ENCODE assay signal across 12 cellular contexts in genomic region chr16:81604960-81605383, GRCh38.
DNase-seq lines count a peak whose midpoint lies in the region; ATAC-seq and TF ChIP-seq lines count a peak whose summit lies in the region.
"Had no signal": no experiment of that assay in that cellular context is flagged by ENCODE, and none has a peak within 500 bp of the region (broad histone marks: within the 10 kb centered on the region; RNA-seq: fewer than 3 reads in every experiment).

No MANE protein-coding gene starts in this region.

- peaks cover 29% of the 10 kb centered on the region for H3F3A ChIP-seq in smooth muscle cell (ENCODE audit: low read depth)

- TF ChIP-seq EP300 in gastroesophageal sphincter (IDR thresholded peaks at IDR 0.05), result no peak

- no peak for TF ChIP-seq CTCF in HEK293 (tag by site-specific recombination; IDR thresholded peaks at IDR 0.05)
- no peak for TF ChIP-seq CTCF in WTC11 (IDR thresholded peaks at IDR 0.05)
- TF ChIP-seq CTCF in fibroblast of villous mesenchyme (IDR thresholded peaks at IDR 0.05; ENCODE audit: insufficient read depth, low read depth, low read length), result no peak
- no peak for TF ChIP-seq CTCF in smooth muscle cell (IDR thresholded peaks at IDR 0.05; ENCODE audit: borderline replicate concordance, insufficient read depth, poor library complexity, severe bottlenecking)
- TF ChIP-seq CTCF in gastroesophageal sphincter (IDR thresholded peaks at IDR 0.05), result no peak

- H3K4me3 Mint-ChIP-seq in WTC11, result no peak overlapping the region
- H3K4me3 Mint-ChIP-seq: activated naive CD8-positive, alpha-beta T cell had no signal

- peak overlapping the region; percentile 48; the same call in 1 of the 2 replicates for H3K27ac Mint-ChIP-seq in WTC11
- H3K27ac Mint-ChIP-seq: activated naive CD8-positive, alpha-beta T cell had no signal

- no peak for ATAC-seq in WTC11
- no peak for ATAC-seq in gastroesophageal sphincter
- ATAC-seq in left ventricle myocardium superior, result no peak

- H3K4me2 ChIP-seq in smooth muscle cell, result no peak overlapping the region

- H3K27me3 ChIP-seq in smooth muscle cell (ENCODE audit: low read depth) (no peaks in the 10 kb centered on the region), gastroesophageal sphincter (no peaks in the 10 kb centered on the region)

- no peaks in the 10 kb centered on the region for H3K4me1 ChIP-seq in HEK293 (ENCODE audit: control insufficient read depth, insufficient read depth, low read length)
- H3K4me1 ChIP-seq in smooth muscle cell (ENCODE audit: low read depth), result peaks cover 18% of the 10 kb centered on the region
- H3K4me1 ChIP-seq in gastroesophageal sphincter, result peaks cover 0 to 45% (median 25%) of the 10 kb centered on the region in 3 donors

- no peaks in the 10 kb centered on the region for H3K9me3 Mint-ChIP-seq in WTC11

- peaks cover 8% of the 10 kb centered on the region; the same call in 1 of the 2 replicates for H3K4me1 Mint-ChIP-seq in WTC11

- intact Hi-C loops in left ventricle myocardium superior (cut with micrococcal nuclease), result no loop called here

- WGBS in smooth muscle cell (ENCODE audit: low lambda C conversion rate), result 58% methylated on average over 8 of the region's 8 CpGs
- 75 to 80% methylated on average over 4 to 6 of the region's 8 CpGs for WGBS in gastroesophageal sphincter (ENCODE audit: low coverage in 1 of 2), 2 donors

- H2AFZ ChIP-seq in smooth muscle cell (ENCODE audit: low read depth), result no peak overlapping the region

- H3K27me3 Mint-ChIP-seq in WTC11 (ENCODE audit: low read depth), result no peaks in the 10 kb centered on the region
- H3K27me3 Mint-ChIP-seq: activated naive CD8-positive, alpha-beta T cell had no signal

- TF ChIP-seq POLR2A in gastroesophageal sphincter (IDR thresholded peaks at IDR 0.05), result no peak

- H3K27ac ChIP-seq in HEK293 (ENCODE audit: extremely low read depth, low read depth, low read length) (no peak overlapping the region), smooth muscle cell (ENCODE audit: low read depth) (peak overlapping the region; percentile 94), gastroesophageal sphincter (no peak overlapping the region)

- POLR2A ChIA-PET in HEK293 (lab: Yijun Ruan, JAX), result no interaction called here
- POLR2A ChIA-PET in WTC11 (lab: Charles Lee), result interaction anchor here (0.7 kb wide), 1 partner anchor 201 kb away, joined by 7 read pairs; no protein-coding TSS in a partner anchor

- peaks cover 16% of the 10 kb centered on the region for H3K36me3 Mint-ChIP-seq in WTC11

- H3K9me3 ChIP-seq in HEK293 (ENCODE audit: control insufficient read depth, insufficient read depth, low read depth, low read length) (no peaks in the 10 kb centered on the region), smooth muscle cell (replicated peaks; ENCODE audit: low read depth) (no peaks in the 10 kb centered on the region), gastroesophageal sphincter (no peaks in the 10 kb centered on the region)

- H3K36me3 ChIP-seq in HEK293 (ENCODE audit: control insufficient read depth in 2 of 2, insufficient read depth in 1 of 2, low read length in 2 of 2) (peaks cover 0 to 12% of the 10 kb centered on the region in 2 experiments; a peak in 1 of 3 replicates), smooth muscle cell (ENCODE audit: low read depth) (no peaks in the 10 kb centered on the region), gastroesophageal sphincter (peaks cover 0 to 17% of the 10 kb centered on the region in 2 donors)

- DNase-seq in WTC11 (ENCODE audit: low spot score) (no peak), fibroblast of villous mesenchyme (ENCODE audit: low read depth) (peak; percentile 28), smooth muscle cell (lab: John Stamatoyannopoulos, UW; ENCODE audit: unreplicated experiment) (no peak), left ventricle myocardium superior (no peak), NCI-H345 (lab: John Stamatoyannopoulos, UW) (no peak)
- DNase-seq: DMS79; effector memory CD4-positive, alpha-beta T cell; NCI-H1105 treated with DMSO at 0.1 percent for 48 hours; stimulated activated CD4-positive, alpha-beta T cell treated with anti-CD3 and anti-CD28 coated beads, Interleukin-15, amount 100 ng/mL, for 24 hours had no signal

- peak overlapping the region; percentile 24 for H3K9ac ChIP-seq in smooth muscle cell (ENCODE audit: low read depth)

- peaks cover 39% of the 10 kb centered on the region for H3K79me2 ChIP-seq in smooth muscle cell (ENCODE audit: low read depth)

- peaks cover 73% of the 10 kb centered on the region for H4K20me1 ChIP-seq in smooth muscle cell (ENCODE audit: low read depth)

- CTCF ChIA-PET in HEK293 (lab: Yijun Ruan, JAX) (no interaction called here), WTC11 (lab: Charles Lee) (no interaction called here)

- H3K4me3 ChIP-seq in HEK293 (ENCODE audit: low read depth, low read length) (no peak overlapping the region), fibroblast of villous mesenchyme (ENCODE audit: low read depth, low read length) (no peak overlapping the region), smooth muscle cell (no peak overlapping the region), gastroesophageal sphincter (no peak overlapping the region)

TF ChIP-seq in HEK293, 187 proteins besides CTCF, POLR2A, EP300 and RAD21:
- TF ChIP-seq ZFP41 (tag by site-specific recombination; IDR thresholded peaks at IDR 0.05; ENCODE audit: borderline replicate concordance) (no peak), ZNF600 (tag by site-specific recombination; IDR thresholded peaks at IDR 0.05) (peak; percentile 47; the same call in 1 of the 2 replicates)

TF ChIP-seq in WTC11, 78 proteins besides CTCF, POLR2A, EP300 and RAD21:
- TF ChIP-seq, protein P1, sequence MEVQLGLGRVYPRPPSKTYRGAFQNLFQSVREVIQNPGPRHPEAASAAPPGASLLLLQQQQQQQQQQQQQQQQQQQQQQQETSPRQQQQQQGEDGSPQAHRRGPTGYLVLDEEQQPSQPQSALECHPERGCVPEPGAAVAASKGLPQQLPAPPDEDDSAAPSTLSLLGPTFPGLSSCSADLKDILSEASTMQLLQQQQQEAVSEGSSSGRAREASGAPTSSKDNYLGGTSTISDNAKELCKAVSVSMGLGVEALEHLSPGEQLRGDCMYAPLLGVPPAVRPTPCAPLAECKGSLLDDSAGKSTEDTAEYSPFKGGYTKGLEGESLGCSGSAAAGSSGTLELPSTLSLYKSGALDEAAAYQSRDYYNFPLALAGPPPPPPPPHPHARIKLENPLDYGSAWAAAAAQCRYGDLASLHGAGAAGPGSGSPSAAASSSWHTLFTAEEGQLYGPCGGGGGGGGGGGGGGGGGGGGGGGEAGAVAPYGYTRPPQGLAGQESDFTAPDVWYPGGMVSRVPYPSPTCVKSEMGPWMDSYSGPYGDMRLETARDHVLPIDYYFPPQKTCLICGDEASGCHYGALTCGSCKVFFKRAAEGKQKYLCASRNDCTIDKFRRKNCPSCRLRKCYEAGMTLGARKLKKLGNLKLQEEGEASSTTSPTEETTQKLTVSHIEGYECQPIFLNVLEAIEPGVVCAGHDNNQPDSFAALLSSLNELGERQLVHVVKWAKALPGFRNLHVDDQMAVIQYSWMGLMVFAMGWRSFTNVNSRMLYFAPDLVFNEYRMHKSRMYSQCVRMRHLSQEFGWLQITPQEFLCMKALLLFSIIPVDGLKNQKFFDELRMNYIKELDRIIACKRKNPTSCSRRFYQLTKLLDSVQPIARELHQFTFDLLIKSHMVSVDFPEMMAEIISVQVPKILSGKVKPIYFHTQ (CRISPR knock-in tag; IDR thresholded peaks at IDR 0.05), result no peak
- TF ChIP-seq ZNF416 (CRISPR knock-in tag; IDR thresholded peaks at IDR 0.05), result no peak
